ENCODE assay signal across 10 cellular contexts in genomic region chr16:85025781-85026653, GRCh38. TPM values are rescaled to one million over a fixed set of nuclear protein-coding genes. Genes with fewer than 3 reads are reported as not detected.
DNase-seq lines count a peak whose midpoint lies in the region; FAIRE-seq and TF ChIP-seq lines count a peak whose summit lies in the region.
"Had no signal": no experiment of that assay in that cellular context is flagged by ENCODE, and none has a peak within 500 bp of the region (broad histone marks: within the 10 kb centered on the region; RNA-seq: fewer than 3 reads in every experiment).

No MANE protein-coding gene starts in this region.

- TF ChIP-seq CTCF in Calu3 (IDR thresholded peaks at IDR 0.05; ENCODE audit: unreplicated experiment), result no peak
- no peak for TF ChIP-seq CTCF in bronchial epithelial cell (IDR thresholded peaks at IDR 0.05; ENCODE audit: insufficient read depth, low read length, severe bottlenecking)
- TF ChIP-seq CTCF in neural crest cell (conservative IDR thresholded peaks at IDR 0.05), result no peak
- TF ChIP-seq CTCF in endothelial cell (IDR thresholded peaks at IDR 0.05; ENCODE audit: unreplicated experiment), result no peak

- DNase-seq in Calu3 (no peak), NOMO-1 (lab: John Stamatoyannopoulos, UW; ENCODE audit: unreplicated experiment in 2 of 2) (peak; percentile 55 to 83), bronchial epithelial cell (ENCODE audit: low read depth) (no peak), neural crest cell (ENCODE audit: low read depth, low spot score) (no peak), NCI-H2227 treated with DMSO at 0.1 percent for 48 hours (lab: John Stamatoyannopoulos, UW) (no peak), endothelial cell (ENCODE audit: low spot score) (no peak), H54 (ENCODE audit: insufficient read length, low spot score) (no peak), GM23248 (no peak)
- DNase-seq: EL had no signal

- peaks cover 36% of the 10 kb centered on the region for H3K36me3 Mint-ChIP-seq in Calu3 (ENCODE audit: insufficient read depth, unreplicated experiment)
- no peaks in the 10 kb centered on the region for H3K36me3 Mint-ChIP-seq in neural crest cell (ENCODE audit: low read depth)
- no peaks in the 10 kb centered on the region for H3K36me3 Mint-ChIP-seq in endothelial cell (ENCODE audit: low read depth, unreplicated experiment)

- in situ Hi-C loops in GM23248 (cut with MboI), result no loop called here

- peaks cover 20% of the 10 kb centered on the region for H3F3A ChIP-seq in GM23248 (ENCODE audit: insufficient read depth)

- no TSS peak for BruUV-seq in Calu3 (replicated peaks; lab: Mats Ljungman, UMichigan)

- FAIRE-seq in bronchial epithelial cell (lab: Jason Lieb, UNC) (no peak), H54 (lab: Jason Lieb, UNC) (no peak)
- FAIRE-seq: frontal cortex had no signal

- intact Hi-C loops in Calu3 (cut with micrococcal nuclease; ENCODE audit: unreplicated experiment), result loop anchor here (2.0 to 5.0 kb wide), 2 partner anchors 15 to 34 kb away; partner anchors contain the start of gene ZDHHC7

- H3K79me2 ChIP-seq in GM23248 (ENCODE audit: insufficient read depth), result no peaks in the 10 kb centered on the region

- no peak overlapping the region for H3K4me2 ChIP-seq in GM23248 (ENCODE audit: unreplicated experiment)

- no peak overlapping the region for H3K27ac ChIP-seq in GM23248

- no peaks in the 10 kb centered on the region for H3K9me3 ChIP-seq in GM23248 (ENCODE audit: low read depth)

- H3K4me1 ChIP-seq in GM23248 (ENCODE audit: insufficient read depth), result peaks cover 26% of the 10 kb centered on the region

- 83 to 84% methylated on average over 8 of the region's 8 CpGs for WGBS in GM23248 (ENCODE audit: low coverage in 1 of 2, low lambda C conversion rate in 2 of 2, missing lambda C conversion rate in 2 of 2), 2 experiments

- H3K36me3 ChIP-seq in bronchial epithelial cell (ENCODE audit: control insufficient read depth, insufficient read depth, low read length), result no peaks in the 10 kb centered on the region
- no peaks in the 10 kb centered on the region for H3K36me3 ChIP-seq in GM23248 (ENCODE audit: low read depth)

- H3K9ac ChIP-seq in GM23248, result no peak overlapping the region

- H2AFZ ChIP-seq in GM23248, result no peak overlapping the region

- H3K27me3 ChIP-seq in bronchial epithelial cell (ENCODE audit: control insufficient read depth, insufficient read depth, low read length), result no peaks in the 10 kb centered on the region
- H3K27me3 ChIP-seq in GM23248 (replicated peaks; ENCODE audit: insufficient read depth), result no peaks in the 10 kb centered on the region

- no peaks in the 10 kb centered on the region for H4K20me1 ChIP-seq in GM23248 (ENCODE audit: insufficient read depth)

- peak overlapping the region; percentile 85 for H3K4me3 Mint-ChIP-seq in Calu3 (ENCODE audit: low read depth, unreplicated experiment)
- peak overlapping the region; percentile 81 for H3K4me3 Mint-ChIP-seq in neural crest cell
- no peak overlapping the region for H3K4me3 Mint-ChIP-seq in endothelial cell (ENCODE audit: unreplicated experiment)

- CTCF ChIA-PET in Calu3 (lab: Charles Lee), result interaction anchor here (1.0 to 1.6 kb wide), 4 partner anchors 14 to 53 kb away, joined by 3 to 7 read pairs (median 4); partner anchors contain the start of gene ZDHHC7

- H3K9me3 Mint-ChIP-seq in Calu3 (ENCODE audit: low read depth, unreplicated experiment), result no peaks in the 10 kb centered on the region
- no peaks in the 10 kb centered on the region for H3K9me3 Mint-ChIP-seq in neural crest cell
- H3K9me3 Mint-ChIP-seq in endothelial cell (ENCODE audit: unreplicated experiment), result no peaks in the 10 kb centered on the region

- H3K4me3 ChIP-seq in bronchial epithelial cell (ENCODE audit: low read depth, low read length) (peak overlapping the region; percentile 76), GM23248 (no peak overlapping the region)

- no peaks in the 10 kb centered on the region for H3K27me3 Mint-ChIP-seq in Calu3 (ENCODE audit: unreplicated experiment)
- H3K27me3 Mint-ChIP-seq in neural crest cell (ENCODE audit: low read depth), result peaks cover 23% of the 10 kb centered on the region
- H3K27me3 Mint-ChIP-seq in endothelial cell (ENCODE audit: unreplicated experiment), result peaks cover 2% of the 10 kb centered on the region

- no peak for TF ChIP-seq POLR2A in H54 (IDR thresholded peaks at IDR 0.05; ENCODE audit: low read depth, low read length)

- H3K27ac Mint-ChIP-seq in Calu3 (ENCODE audit: unreplicated experiment), result peak overlapping the region; percentile 77
- no peak overlapping the region for H3K27ac Mint-ChIP-seq in neural crest cell (ENCODE audit: unreplicated experiment)
- no peak overlapping the region for H3K27ac Mint-ChIP-seq in endothelial cell (ENCODE audit: unreplicated experiment)

- peaks cover 33% of the 10 kb centered on the region for H3K4me1 Mint-ChIP-seq in Calu3 (ENCODE audit: low read depth, unreplicated experiment)
- peaks cover 27% of the 10 kb centered on the region for H3K4me1 Mint-ChIP-seq in neural crest cell
- peaks cover 13% of the 10 kb centered on the region for H3K4me1 Mint-ChIP-seq in endothelial cell (ENCODE audit: unreplicated experiment)

- H3K9me2 ChIP-seq in GM23248 (ENCODE audit: insufficient read depth), result no peaks in the 10 kb centered on the region

RNA-seq across cellular contexts. Expression of gene KIAA0513, which starts 1.6 kb away (rescaled TPM):
- 12.4 and 15.1 TPM in 2 replicates for total RNA-seq in Calu3 (2022)
- 7.1 and 9.3 TPM in 2 replicates for total RNA-seq in bronchial epithelial cell
- 10.3 TPM in 2 replicates for total RNA-seq in neural crest cell
- total RNA-seq in endothelial cell (ENCODE audit: unreplicated experiment), result 5.5 TPM
- 5.3 and 7.6 TPM in 2 replicates for total RNA-seq in GM23248 (2014; rRNA removed; shearing (Covaris generic))
- 5.4 and 5.8 TPM in 2 replicates for polyA plus RNA-seq in GM23248 (2016; fragmentation: Nextera tagmentation; extraction: Ambion mirVana)

RNA-seq across cellular contexts. Expression of gene ZDHHC7, which starts 14.7 kb away (rescaled TPM):
- total RNA-seq in Calu3 (2022) (100 and 109 TPM in 2 replicates), bronchial epithelial cell (59.1 and 68.7 TPM in 2 replicates), neural crest cell (39.5 and 40.0 TPM in 2 replicates), endothelial cell (ENCODE audit: unreplicated experiment) (46.5 TPM)
- total RNA-seq in GM23248 (2014; rRNA removed; shearing (Covaris generic)), result 71.8 and 95.2 TPM in 2 replicates
- 39.3 and 39.9 TPM in 2 replicates for polyA plus RNA-seq in GM23248 (2016; fragmentation: Nextera tagmentation; extraction: Ambion mirVana)

Comparison
In these comparisons a context has a peak if more than half of its experiments do, and no peak if none do; other contexts are left out.
1. DNase-seq: peak in NOMO-1 (2 of 2); none in Calu3 (single experiment), bronchial epithelial cell (single experiment), neural crest cell (single experiment), NCI-H2227 treated with DMSO at 0.1 percent for 48 hours (single experiment), endothelial cell (single experiment), H54 (single experiment) and GM23248 (single experiment).